In the genomic region with DNA sequence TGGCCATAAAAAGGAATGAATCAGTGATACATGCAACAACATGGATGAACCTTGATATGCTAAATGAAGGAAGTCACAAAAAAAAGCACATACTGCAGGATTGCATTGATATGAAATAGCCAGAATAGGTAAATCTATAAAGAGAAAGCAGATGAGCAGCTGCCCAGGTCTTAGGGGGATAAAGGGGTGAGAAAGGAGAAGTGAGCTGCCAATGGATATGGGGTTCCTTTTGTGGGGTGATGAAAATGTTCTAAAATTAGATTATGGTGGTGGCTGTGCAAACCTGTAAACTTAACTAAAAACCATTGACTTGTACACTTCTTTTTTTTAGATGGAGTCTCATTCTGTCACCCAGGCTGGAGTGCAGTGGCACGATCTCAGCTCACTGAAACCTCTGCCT, we compare ENCODE assay signal across 2 cellular contexts.
A peak's percentile ranks its signal among the peaks of the same experiment; 100 is the strongest.
TF ChIP-seq lines count a peak whose summit lies in the region.

No MANE protein-coding gene starts in this region.

TF ChIP-seq in GM12891, 5 proteins besides CTCF, POLR2A, EP300 and RAD21:
- peak; percentile 14; the same call in 1 of the 2 replicates for TF ChIP-seq SPI1 (IDR thresholded peaks at IDR 0.05; ENCODE audit: low read depth, low read length)
- no peak for TF ChIP-seq TAF1 (IDR thresholded peaks at IDR 0.05; ENCODE audit: low read depth, low read length)

TF ChIP-seq in HepG2, 621 proteins besides CTCF, POLR2A, EP300 and RAD21:
- TF ChIP-seq TGIF2 (CRISPR knock-in tag; IDR thresholded peaks at IDR 0.05), result no peak
- TF ChIP-seq, protein P1, sequence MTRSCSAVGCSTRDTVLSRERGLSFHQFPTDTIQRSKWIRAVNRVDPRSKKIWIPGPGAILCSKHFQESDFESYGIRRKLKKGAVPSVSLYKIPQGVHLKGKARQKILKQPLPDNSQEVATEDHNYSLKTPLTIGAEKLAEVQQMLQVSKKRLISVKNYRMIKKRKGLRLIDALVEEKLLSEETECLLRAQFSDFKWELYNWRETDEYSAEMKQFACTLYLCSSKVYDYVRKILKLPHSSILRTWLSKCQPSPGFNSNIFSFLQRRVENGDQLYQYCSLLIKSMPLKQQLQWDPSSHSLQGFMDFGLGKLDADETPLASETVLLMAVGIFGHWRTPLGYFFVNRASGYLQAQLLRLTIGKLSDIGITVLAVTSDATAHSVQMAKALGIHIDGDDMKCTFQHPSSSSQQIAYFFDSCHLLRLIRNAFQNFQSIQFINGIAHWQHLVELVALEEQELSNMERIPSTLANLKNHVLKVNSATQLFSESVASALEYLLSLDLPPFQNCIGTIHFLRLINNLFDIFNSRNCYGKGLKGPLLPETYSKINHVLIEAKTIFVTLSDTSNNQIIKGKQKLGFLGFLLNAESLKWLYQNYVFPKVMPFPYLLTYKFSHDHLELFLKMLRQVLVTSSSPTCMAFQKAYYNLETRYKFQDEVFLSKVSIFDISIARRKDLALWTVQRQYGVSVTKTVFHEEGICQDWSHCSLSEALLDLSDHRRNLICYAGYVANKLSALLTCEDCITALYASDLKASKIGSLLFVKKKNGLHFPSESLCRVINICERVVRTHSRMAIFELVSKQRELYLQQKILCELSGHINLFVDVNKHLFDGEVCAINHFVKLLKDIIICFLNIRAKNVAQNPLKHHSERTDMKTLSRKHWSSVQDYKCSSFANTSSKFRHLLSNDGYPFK (CRISPR knock-in tag; IDR thresholded peaks at IDR 0.05; ENCODE audit: borderline replicate concordance), result no peak
- no peak for TF ChIP-seq ZBTB42 (CRISPR knock-in tag; IDR thresholded peaks at IDR 0.05)
- TF ChIP-seq ZFYVE20 (CRISPR knock-in tag; IDR thresholded peaks at IDR 0.05; ENCODE audit: borderline replicate concordance, low read depth), result no peak
- TF ChIP-seq, protein P2, sequence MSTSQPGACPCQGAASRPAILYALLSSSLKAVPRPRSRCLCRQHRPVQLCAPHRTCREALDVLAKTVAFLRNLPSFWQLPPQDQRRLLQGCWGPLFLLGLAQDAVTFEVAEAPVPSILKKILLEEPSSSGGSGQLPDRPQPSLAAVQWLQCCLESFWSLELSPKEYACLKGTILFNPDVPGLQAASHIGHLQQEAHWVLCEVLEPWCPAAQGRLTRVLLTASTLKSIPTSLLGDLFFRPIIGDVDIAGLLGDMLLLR (CRISPR knock-in tag; IDR thresholded peaks at IDR 0.05), result no peak
- TF ChIP-seq ZNF616 (CRISPR knock-in tag; IDR thresholded peaks at IDR 0.05; ENCODE audit: low read depth), result no peak
- TF ChIP-seq, protein P3, sequence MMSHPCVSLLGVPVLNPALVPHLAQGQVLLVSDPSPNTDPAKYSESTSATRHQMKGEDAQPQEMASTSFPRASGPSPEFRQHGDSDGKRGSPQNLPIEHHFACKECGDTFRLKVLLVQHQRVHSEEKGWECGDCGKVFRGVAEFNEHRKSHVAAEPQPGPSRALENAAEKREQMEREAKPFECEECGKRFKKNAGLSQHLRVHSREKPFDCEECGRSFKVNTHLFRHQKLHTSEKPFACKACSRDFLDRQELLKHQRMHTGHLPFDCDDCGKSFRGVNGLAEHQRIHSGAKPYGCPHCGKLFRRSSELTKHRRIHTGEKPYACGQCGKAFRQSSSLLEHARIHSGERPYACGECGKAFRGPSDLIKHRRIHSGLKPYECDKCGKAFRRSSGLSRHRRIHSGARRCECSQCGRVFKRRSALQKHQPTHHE (CRISPR knock-in tag; IDR thresholded peaks at IDR 0.05; ENCODE audit: borderline replicate concordance), result no peak
- TF ChIP-seq NR3C1 (CRISPR knock-in tag; IDR thresholded peaks at IDR 0.05), result no peak
- no peak for TF ChIP-seq CREM (IDR thresholded peaks at IDR 0.05)
- TF ChIP-seq CREM (CRISPR knock-in tag; IDR thresholded peaks at IDR 0.05), result no peak
- TF ChIP-seq, protein P4, sequence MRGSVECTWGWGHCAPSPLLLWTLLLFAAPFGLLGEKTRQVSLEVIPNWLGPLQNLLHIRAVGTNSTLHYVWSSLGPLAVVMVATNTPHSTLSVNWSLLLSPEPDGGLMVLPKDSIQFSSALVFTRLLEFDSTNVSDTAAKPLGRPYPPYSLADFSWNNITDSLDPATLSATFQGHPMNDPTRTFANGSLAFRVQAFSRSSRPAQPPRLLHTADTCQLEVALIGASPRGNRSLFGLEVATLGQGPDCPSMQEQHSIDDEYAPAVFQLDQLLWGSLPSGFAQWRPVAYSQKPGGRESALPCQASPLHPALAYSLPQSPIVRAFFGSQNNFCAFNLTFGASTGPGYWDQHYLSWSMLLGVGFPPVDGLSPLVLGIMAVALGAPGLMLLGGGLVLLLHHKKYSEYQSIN (CRISPR knock-in tag; IDR thresholded peaks at IDR 0.05; ENCODE audit: borderline replicate concordance), result no peak
- TF ChIP-seq, protein P5, sequence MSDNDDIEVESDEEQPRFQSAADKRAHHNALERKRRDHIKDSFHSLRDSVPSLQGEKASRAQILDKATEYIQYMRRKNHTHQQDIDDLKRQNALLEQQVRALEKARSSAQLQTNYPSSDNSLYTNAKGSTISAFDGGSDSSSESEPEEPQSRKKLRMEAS (IDR thresholded peaks at IDR 0.05), result no peak
- no peak for TF ChIP-seq BCL6 (CRISPR knock-in tag; IDR thresholded peaks at IDR 0.05)
- TF ChIP-seq, protein P6, sequence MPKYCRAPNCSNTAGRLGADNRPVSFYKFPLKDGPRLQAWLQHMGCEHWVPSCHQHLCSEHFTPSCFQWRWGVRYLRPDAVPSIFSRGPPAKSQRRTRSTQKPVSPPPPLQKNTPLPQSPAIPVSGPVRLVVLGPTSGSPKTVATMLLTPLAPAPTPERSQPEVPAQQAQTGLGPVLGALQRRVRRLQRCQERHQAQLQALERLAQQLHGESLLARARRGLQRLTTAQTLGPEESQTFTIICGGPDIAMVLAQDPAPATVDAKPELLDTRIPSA (CRISPR knock-in tag; IDR thresholded peaks at IDR 0.05; ENCODE audit: borderline replicate concordance), result no peak
- no peak for TF ChIP-seq FOXK1 (CRISPR knock-in tag; IDR thresholded peaks at IDR 0.05; ENCODE audit: borderline replicate concordance, low read depth)
- TF ChIP-seq CREB1 (IDR thresholded peaks at IDR 0.05), result no peak
- no peak for TF ChIP-seq CREB1 (CRISPR knock-in tag; IDR thresholded peaks at IDR 0.05)
- TF ChIP-seq RELA (CRISPR knock-in tag; IDR thresholded peaks at IDR 0.05), result no peak
